12 cellular contexts compared by ENCODE assay signal in the genomic region with DNA sequence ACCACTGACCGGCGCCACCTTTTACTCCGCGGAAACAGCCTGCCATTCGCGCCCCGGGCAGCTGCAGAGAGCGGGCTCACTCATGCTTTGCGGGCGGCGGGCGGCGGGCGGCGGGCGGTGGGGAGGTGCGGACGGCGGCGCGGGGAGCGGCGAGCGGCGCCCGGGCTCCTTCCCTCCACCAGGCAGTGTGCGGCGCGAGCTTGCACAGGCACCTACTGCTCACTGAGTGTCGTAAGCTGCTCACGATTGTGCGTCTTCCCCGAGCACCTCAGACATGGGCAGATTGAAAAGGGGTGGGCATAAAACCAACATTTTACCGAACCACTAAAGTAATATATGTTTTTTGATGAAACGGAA. TPM values are rescaled to one million over a fixed set of nuclear protein-coding genes. Genes with fewer than 3 reads are reported as not detected.
A peak's percentile ranks its signal among the peaks of the same experiment; 100 is the strongest.
DNase-seq lines count a peak whose midpoint lies in the region; ATAC-seq and TF ChIP-seq lines count a peak whose summit lies in the region.
"Had no signal": no experiment of that assay in that cellular context is flagged by ENCODE, and none has a peak within 500 bp of the region (broad histone marks: within the 10 kb centered on the region; RNA-seq: fewer than 3 reads in every experiment).

A gene with protein sequence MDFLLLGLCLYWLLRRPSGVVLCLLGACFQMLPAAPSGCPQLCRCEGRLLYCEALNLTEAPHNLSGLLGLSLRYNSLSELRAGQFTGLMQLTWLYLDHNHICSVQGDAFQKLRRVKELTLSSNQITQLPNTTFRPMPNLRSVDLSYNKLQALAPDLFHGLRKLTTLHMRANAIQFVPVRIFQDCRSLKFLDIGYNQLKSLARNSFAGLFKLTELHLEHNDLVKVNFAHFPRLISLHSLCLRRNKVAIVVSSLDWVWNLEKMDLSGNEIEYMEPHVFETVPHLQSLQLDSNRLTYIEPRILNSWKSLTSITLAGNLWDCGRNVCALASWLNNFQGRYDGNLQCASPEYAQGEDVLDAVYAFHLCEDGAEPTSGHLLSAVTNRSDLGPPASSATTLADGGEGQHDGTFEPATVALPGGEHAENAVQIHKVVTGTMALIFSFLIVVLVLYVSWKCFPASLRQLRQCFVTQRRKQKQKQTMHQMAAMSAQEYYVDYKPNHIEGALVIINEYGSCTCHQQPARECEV (minus strand): TSS at position 231 of the 357 bp plus-strand sequence. CDS start 933 bp downstream, outside the sequence.

- intact Hi-C loops in activated CD8-positive, alpha-beta T cell treated with anti-CD3 and anti-CD28 coated beads for 36 hours (cut with micrococcal nuclease), result no loop called here

- H3K9me3 Mint-ChIP-seq in activated CD8-positive, alpha-beta T cell treated with anti-CD3 and anti-CD28 coated beads for 36 hours, result no peaks in the 10 kb centered on the region

- CTCF ChIA-PET in activated CD8-positive, alpha-beta T cell treated with anti-CD3 and anti-CD28 coated beads for 36 hours (lab: Charles Lee), result no interaction called here

- H3K4me3 ChIP-seq in thoracic aorta, result peak within 1 kb of the TSS; percentile 25

- H3K27ac ChIP-seq in caudate nucleus (ENCODE audit: low read depth, low read length) (peak within 1 kb of the TSS; percentile 80), layer of hippocampus (ENCODE audit: low read depth, low read length) (peak within 1 kb of the TSS; percentile 46), thoracic aorta (no peak within 1 kb of the TSS)

- peaks cover 48% of the 10 kb centered on the region for H3K27me3 Mint-ChIP-seq in activated CD8-positive, alpha-beta T cell treated with anti-CD3 and anti-CD28 coated beads for 36 hours

- no peaks in the 10 kb centered on the region for H3K36me3 ChIP-seq in thoracic aorta

- TF ChIP-seq CTCF in thoracic aorta (IDR thresholded peaks at IDR 0.05), result no peak
- no peak for TF ChIP-seq CTCF in activated CD8-positive, alpha-beta T cell treated with anti-CD3 and anti-CD28 coated beads for 36 hours (IDR thresholded peaks at IDR 0.05)

- no peak for ATAC-seq in thoracic aorta (ENCODE audit: insufficient number of reproducible peaks, low FRiP score, low read depth)
- ATAC-seq in activated CD8-positive, alpha-beta T cell treated with anti-CD3 and anti-CD28 coated beads for 36 hours, result no peak
- ATAC-seq in HG03135 (IDR thresholded peaks at IDR 0.05; ENCODE audit: unreplicated experiment), result no peak
- ATAC-seq: activated CD4-positive, CD25-positive, alpha-beta regulatory T cell treated with anti-CD3 and anti-CD28 coated beads, Interleukin-2, amount 50 U/mL, for 24 hours had no signal

- H3K27me3 ChIP-seq in layer of hippocampus (ENCODE audit: control insufficient read depth, insufficient read depth, low read length) (peaks cover 18% of the 10 kb centered on the region), thoracic aorta (replicated peaks; ENCODE audit: insufficient read depth) (no peaks in the 10 kb centered on the region)

- no peaks in the 10 kb centered on the region for H3K9me3 ChIP-seq in thoracic aorta

- H3K4me3 Mint-ChIP-seq in activated CD8-positive, alpha-beta T cell treated with anti-CD3 and anti-CD28 coated beads for 36 hours, result no peak within 1 kb of the TSS

- peak; percentile 11 for DNase-seq in NCI-H1694 treated with DMSO at 0.1 percent for 48 hours (lab: John Stamatoyannopoulos, UW)
- no peak for DNase-seq in NCI-H1694 (lab: John Stamatoyannopoulos, UW)
- DNase-seq in caudate nucleus (lab: John Stamatoyannopoulos, UW), result peak in 37 of 61 donors; percentile 22 to 82 (median 58)
- no peak for DNase-seq in thoracic aorta (ENCODE audit: low spot score)
- DNase-seq in NCI-H1436 treated with DMSO at 0.1 percent for 48 hours (lab: John Stamatoyannopoulos, UW), result no peak
- DNase-seq in activated CD8-positive, alpha-beta T cell treated with anti-CD3 and anti-CD28 coated beads for 36 hours, result no peak
- DNase-seq: cerebellar nuclear complex, NCI-H146 had no signal

- H3K36me3 Mint-ChIP-seq in activated CD8-positive, alpha-beta T cell treated with anti-CD3 and anti-CD28 coated beads for 36 hours (ENCODE audit: low read depth), result no peaks in the 10 kb centered on the region

- no peak within 1 kb of the TSS for H3K27ac Mint-ChIP-seq in activated CD8-positive, alpha-beta T cell treated with anti-CD3 and anti-CD28 coated beads for 36 hours

- H3K4me1 Mint-ChIP-seq in activated CD8-positive, alpha-beta T cell treated with anti-CD3 and anti-CD28 coated beads for 36 hours (ENCODE audit: low read depth), result peaks cover 2% of the 10 kb centered on the region

- POLR2A ChIA-PET in activated CD8-positive, alpha-beta T cell treated with anti-CD3 and anti-CD28 coated beads for 36 hours (lab: Charles Lee), result no interaction called here

- no peaks in the 10 kb centered on the region for H3K4me1 ChIP-seq in thoracic aorta (ENCODE audit: control insufficient read depth in 1 of 2, low read depth in 2 of 2)

RNA-seq across cellular contexts. Expression of the gene that starts here (rescaled TPM):
- not detected for total RNA-seq in thoracic aorta
- not detected for total RNA-seq in activated CD8-positive, alpha-beta T cell treated with anti-CD3 and anti-CD28 coated beads for 36 hours
- total RNA-seq: myocyte had no signal

Comparison
In these comparisons a context has a peak if more than half of its experiments do, and no peak if none do; other contexts are left out.
1. DNase-seq: peak in NCI-H1694 treated with DMSO at 0.1 percent for 48 hours (single experiment) and caudate nucleus (37 of 61); none in NCI-H1694 (single experiment), thoracic aorta (single experiment), NCI-H1436 treated with DMSO at 0.1 percent for 48 hours (single experiment) and activated CD8-positive, alpha-beta T cell treated with anti-CD3 and anti-CD28 coated beads for 36 hours (single experiment).
2. H3K27ac ChIP-seq: peak in caudate nucleus (single experiment) and layer of hippocampus (single experiment); none in thoracic aorta (0 of 2).